Comparison of ENCODE assay signal across 8 cellular contexts in genomic region chr19:1275976-1276619, GRCh38. TPM values are rescaled to one million over a fixed set of nuclear protein-coding genes. Genes with fewer than 3 reads are reported as not detected.
DNase-seq lines count a peak whose midpoint lies in the region; FAIRE-seq and TF ChIP-seq lines count a peak whose summit lies in the region.

No MANE protein-coding gene starts in this region.

- FAIRE-seq in GM12891 (lab: Jason Lieb, UNC): peak; percentile 20
- no peak for FAIRE-seq in RCC 7860 (lab: Jason Lieb, UNC)

- no peak for TF ChIP-seq CTCF in SK-N-SH (IDR thresholded peaks at IDR 0.05)
- TF ChIP-seq CTCF in fibroblast of the aortic adventitia (IDR thresholded peaks at IDR 0.05; ENCODE audit: insufficient read depth, low read length): no peak

- H3K4me2 ChIP-seq in SK-N-SH: peak overlapping the region; percentile 100

- peak overlapping the region; percentile 83 for H3K9ac ChIP-seq in SK-N-SH
- H3K9ac ChIP-seq in rectal smooth muscle tissue (ENCODE audit: low read length): peak overlapping the region; percentile 79

- 13% methylated on average over 26 of the region's 43 CpGs for WGBS in SK-N-SH (ENCODE audit: low lambda C conversion rate)

- H4K20me1 ChIP-seq in SK-N-SH (ENCODE audit: insufficient read depth): peaks cover 42% of the 10 kb centered on the region

- H3F3A ChIP-seq in SK-N-SH (replicated peaks; ENCODE audit: insufficient read depth): peaks cover 55% of the 10 kb centered on the region

- H3K27me3 ChIP-seq in SK-N-SH (ENCODE audit: insufficient read depth) (no peaks in the 10 kb centered on the region), rectal smooth muscle tissue (ENCODE audit: control insufficient read depth, insufficient read depth, low read length) (no peaks in the 10 kb centered on the region)

- H3K27ac ChIP-seq in SK-N-SH (ENCODE audit: low read depth in 2 of 2, low read length in 1 of 2): peak overlapping the region; percentile 83 to 92
- peak overlapping the region; percentile 99 for H3K27ac ChIP-seq in rectal smooth muscle tissue (ENCODE audit: low read depth, low read length)

- no peak for DNase-seq in GM12891 (ENCODE audit: insufficient read length, low spot score)
- no peak for DNase-seq in SK-N-SH
- no peak for DNase-seq in fibroblast of the aortic adventitia (ENCODE audit: low read depth)
- DNase-seq in OCI-M2 (lab: John Stamatoyannopoulos, UW; ENCODE audit: unreplicated experiment): no peak
- no peak for DNase-seq in SW 1271 (lab: John Stamatoyannopoulos, UW)
- no peak for DNase-seq in HK-2 (ENCODE audit: unreplicated experiment)
- DNase-seq in RCC 7860 (ENCODE audit: low spot score): no peak

- no peak for TF ChIP-seq EP300 in SK-N-SH (IDR thresholded peaks at IDR 0.05; ENCODE audit: borderline replicate concordance in 1 of 2, low read depth in 1 of 2, low read length in 1 of 2)

- H2AFZ ChIP-seq in SK-N-SH (ENCODE audit: low read depth): no peak overlapping the region

- TF ChIP-seq POLR2A in GM12891 (IDR thresholded peaks at IDR 0.05; ENCODE audit: low read depth, low read length): no peak; the same call in 1 of the 2 replicates

- peaks cover 21 to 36% of the 10 kb centered on the region in 2 experiments; a peak in 1 of 4 replicates for H3K4me1 ChIP-seq in SK-N-SH (ENCODE audit: control insufficient read depth in 1 of 2, insufficient read depth in 2 of 2, low read depth in 1 of 2, low read length in 1 of 2)
- peaks cover 44% of the 10 kb centered on the region for H3K4me1 ChIP-seq in rectal smooth muscle tissue (ENCODE audit: control insufficient read depth, insufficient read depth, low read length)

- no peaks in the 10 kb centered on the region for H3K9me2 ChIP-seq in SK-N-SH

- H3K36me3 ChIP-seq in SK-N-SH (replicated peaks in 1 of 2; ENCODE audit: control insufficient read depth in 1 of 2, insufficient read depth in 2 of 2, low read length in 1 of 2): peaks cover 45 to 57% of the 10 kb centered on the region in 2 experiments
- H3K36me3 ChIP-seq in rectal smooth muscle tissue (ENCODE audit: control insufficient read depth, insufficient read depth, low read length): peaks cover 30% of the 10 kb centered on the region

- no peaks in the 10 kb centered on the region for H3K9me3 ChIP-seq in SK-N-SH

- peak overlapping the region; percentile 72 to 76 for H3K4me3 ChIP-seq in SK-N-SH (ENCODE audit: low read depth in 2 of 2, low read length in 1 of 2)
- peak overlapping the region; percentile 76 for H3K4me3 ChIP-seq in fibroblast of the aortic adventitia (ENCODE audit: low read depth, low read length)
- H3K4me3 ChIP-seq in rectal smooth muscle tissue (ENCODE audit: low read length): peak overlapping the region; percentile 81

- peaks cover 54% of the 10 kb centered on the region for H3K79me2 ChIP-seq in SK-N-SH (ENCODE audit: insufficient read depth)

- CTCF ChIA-PET in SK-N-SH (lab: Yijun Ruan, JAX): interaction anchor here (0.9 to 5.8 kb wide), 5 partner anchors 32 to 107 kb away, joined by 3 to 62 read pairs (median 3); no protein-coding TSS in a partner anchor

- no peak for TF ChIP-seq RAD21 in SK-N-SH (IDR thresholded peaks at IDR 0.05; ENCODE audit: low read length)

- POLR2A ChIA-PET in SK-N-SH (lab: Yijun Ruan, JAX): no interaction called here

TF ChIP-seq in GM12891, 5 proteins besides CTCF, POLR2A, EP300 and RAD21:
- TF ChIP-seq POLR2AphosphoS5 (IDR thresholded peaks at IDR 0.05; ENCODE audit: low read depth, low read length): 0 out of 2 replicates have a peak, but pooled peaks have one; percentile 8
- TF ChIP-seq SPI1 (IDR thresholded peaks at IDR 0.05; ENCODE audit: low read depth, low read length): no peak

TF ChIP-seq in SK-N-SH, 30 proteins besides CTCF, POLR2A, EP300 and RAD21:
- no peak for TF ChIP-seq MXI1 (IDR thresholded peaks at IDR 0.05; ENCODE audit: low read depth, low read length)
- peak; percentile 54; the same call in 1 of the 2 replicates for TF ChIP-seq MAX (IDR thresholded peaks at IDR 0.05; ENCODE audit: low read depth)
TF ChIP-seq in SK-N-SH: peak in this region for 1.

RNA-seq across cellular contexts. Expression of gene FAM174C, which starts 0.8 kb away (rescaled TPM):
- 47.7 TPM for polyA plus RNA-seq in GM12891 (2012; ENCODE audit: low read depth, missing spikeins)
- 53.5 and 78.0 TPM in 2 replicates for polyA plus RNA-seq in SK-N-SH (2012; rRNA removed)
- 35.5 and 51.2 TPM in 2 replicates for polyA plus RNA-seq in SK-N-SH (2012; cell fraction: cytosol; rRNA removed)
- 76.2 and 162 TPM in 2 replicates for polyA plus RNA-seq in SK-N-SH (2012; cell fraction: nucleus; rRNA removed)
- total RNA-seq in fibroblast of the aortic adventitia (ENCODE audit: low replicate concordance): 25.2 and 123 TPM in 2 replicates

RNA-seq across cellular contexts. Expression of gene CIRBP, which starts 7.0 kb away (rescaled TPM):
- 297 TPM for polyA plus RNA-seq in GM12891 (2012; ENCODE audit: low read depth, missing spikeins)
- polyA plus RNA-seq in SK-N-SH (2012; rRNA removed): 762 and 857 TPM in 2 replicates
- 628 and 677 TPM in 2 replicates for polyA plus RNA-seq in SK-N-SH (2012; cell fraction: cytosol; rRNA removed)
- 2,521 and 3,638 TPM in 2 replicates for polyA plus RNA-seq in SK-N-SH (2012; cell fraction: nucleus; rRNA removed)
- 245 and 776 TPM in 2 replicates for total RNA-seq in fibroblast of the aortic adventitia (ENCODE audit: low replicate concordance)

RNA-seq across cellular contexts. Expression of gene EFNA2, which starts 9.6 kb away (rescaled TPM):
- polyA plus RNA-seq in GM12891 (2012; ENCODE audit: low read depth, missing spikeins): not detected
- polyA plus RNA-seq in SK-N-SH (2012; rRNA removed): 0.67 and 1.1 TPM in 2 replicates
- 0.39 and 0.63 TPM in 2 replicates for polyA plus RNA-seq in SK-N-SH (2012; cell fraction: cytosol; rRNA removed)
- polyA plus RNA-seq in SK-N-SH (2012; cell fraction: nucleus; rRNA removed): 0.33 and 0.44 TPM in 2 replicates
- total RNA-seq in fibroblast of the aortic adventitia (ENCODE audit: low replicate concordance): not detected in 2 replicates

RNA-seq across cellular contexts. Expression of gene MIDN, which starts 27.7 kb away (rescaled TPM):
- polyA plus RNA-seq in GM12891 (2012; ENCODE audit: low read depth, missing spikeins): 16.2 TPM
- polyA plus RNA-seq in SK-N-SH (2012; rRNA removed): 8.2 and 13.9 TPM in 2 replicates
- 6.8 and 9.9 TPM in 2 replicates for polyA plus RNA-seq in SK-N-SH (2012; cell fraction: cytosol; rRNA removed)
- polyA plus RNA-seq in SK-N-SH (2012; cell fraction: nucleus; rRNA removed): 53.9 and 79.1 TPM in 2 replicates
- total RNA-seq in fibroblast of the aortic adventitia (ENCODE audit: low replicate concordance): 23.2 and 32.5 TPM in 2 replicates

RNA-seq across cellular contexts. Expression of gene ATP5F1D, which starts 34.5 kb away (rescaled TPM):
- 209 TPM for polyA plus RNA-seq in GM12891 (2012; ENCODE audit: low read depth, missing spikeins)
- polyA plus RNA-seq in SK-N-SH (2012; rRNA removed): 133 and 226 TPM in 2 replicates
- polyA plus RNA-seq in SK-N-SH (2012; cell fraction: cytosol; rRNA removed): 114 and 155 TPM in 2 replicates
- polyA plus RNA-seq in SK-N-SH (2012; cell fraction: nucleus; rRNA removed): 81.6 and 162 TPM in 2 replicates
- total RNA-seq in fibroblast of the aortic adventitia (ENCODE audit: low replicate concordance): 15.7 and 55.6 TPM in 2 replicates
